1 cellular context compared by ENCODE assay signal in the genomic region with DNA sequence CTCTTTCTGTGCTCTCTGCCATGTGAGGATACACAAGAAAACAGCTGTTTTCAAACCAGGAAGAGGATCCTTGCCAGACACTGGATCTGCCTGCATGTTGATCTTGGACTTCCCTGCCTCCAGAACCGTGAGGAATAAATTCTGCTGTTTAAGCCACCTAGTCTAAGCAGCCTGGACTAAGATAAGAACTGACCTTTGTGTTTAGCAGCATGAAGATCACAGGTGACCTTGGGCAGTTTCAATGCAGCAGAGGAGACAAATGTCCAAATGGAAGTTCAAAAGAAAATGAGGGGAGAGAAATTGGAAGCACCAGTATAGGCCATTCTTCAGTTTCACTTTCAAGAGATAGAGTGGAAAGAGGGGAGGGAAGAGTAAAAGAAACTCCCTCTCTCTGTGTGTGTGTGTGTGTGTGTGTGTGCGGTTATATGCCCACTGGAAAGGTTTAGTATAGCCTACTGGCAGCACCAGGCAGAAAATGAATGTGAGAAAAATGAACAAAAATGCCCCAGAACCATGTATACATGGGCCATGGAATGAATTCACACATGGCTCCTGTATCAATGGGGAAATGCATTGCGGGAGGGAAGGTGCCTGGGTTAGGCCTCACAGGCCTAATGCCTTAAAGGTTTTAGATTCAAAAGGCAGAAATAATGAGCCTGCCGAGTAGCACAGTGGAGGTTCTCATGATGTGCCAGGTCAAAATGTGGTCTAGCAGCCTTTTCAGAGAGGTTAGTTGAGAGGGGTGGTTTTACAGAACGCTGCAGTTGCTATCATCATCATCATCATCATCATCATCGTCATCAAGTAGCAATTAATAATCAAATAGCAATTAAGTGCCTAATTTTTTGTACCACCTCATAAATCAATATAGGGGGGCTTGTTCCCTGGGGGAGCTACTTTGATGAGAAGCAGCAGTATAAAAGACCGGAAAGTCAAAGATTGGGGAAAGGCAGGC.
A peak's percentile ranks its signal among the peaks of the same experiment; 100 is the strongest.
TF ChIP-seq lines count a peak whose summit lies in the region.

No MANE protein-coding gene starts in this region.

TF ChIP-seq in HepG2, 621 proteins besides CTCF, POLR2A, EP300 and RAD21 (continues in another document):
- TF ChIP-seq, protein P1, sequence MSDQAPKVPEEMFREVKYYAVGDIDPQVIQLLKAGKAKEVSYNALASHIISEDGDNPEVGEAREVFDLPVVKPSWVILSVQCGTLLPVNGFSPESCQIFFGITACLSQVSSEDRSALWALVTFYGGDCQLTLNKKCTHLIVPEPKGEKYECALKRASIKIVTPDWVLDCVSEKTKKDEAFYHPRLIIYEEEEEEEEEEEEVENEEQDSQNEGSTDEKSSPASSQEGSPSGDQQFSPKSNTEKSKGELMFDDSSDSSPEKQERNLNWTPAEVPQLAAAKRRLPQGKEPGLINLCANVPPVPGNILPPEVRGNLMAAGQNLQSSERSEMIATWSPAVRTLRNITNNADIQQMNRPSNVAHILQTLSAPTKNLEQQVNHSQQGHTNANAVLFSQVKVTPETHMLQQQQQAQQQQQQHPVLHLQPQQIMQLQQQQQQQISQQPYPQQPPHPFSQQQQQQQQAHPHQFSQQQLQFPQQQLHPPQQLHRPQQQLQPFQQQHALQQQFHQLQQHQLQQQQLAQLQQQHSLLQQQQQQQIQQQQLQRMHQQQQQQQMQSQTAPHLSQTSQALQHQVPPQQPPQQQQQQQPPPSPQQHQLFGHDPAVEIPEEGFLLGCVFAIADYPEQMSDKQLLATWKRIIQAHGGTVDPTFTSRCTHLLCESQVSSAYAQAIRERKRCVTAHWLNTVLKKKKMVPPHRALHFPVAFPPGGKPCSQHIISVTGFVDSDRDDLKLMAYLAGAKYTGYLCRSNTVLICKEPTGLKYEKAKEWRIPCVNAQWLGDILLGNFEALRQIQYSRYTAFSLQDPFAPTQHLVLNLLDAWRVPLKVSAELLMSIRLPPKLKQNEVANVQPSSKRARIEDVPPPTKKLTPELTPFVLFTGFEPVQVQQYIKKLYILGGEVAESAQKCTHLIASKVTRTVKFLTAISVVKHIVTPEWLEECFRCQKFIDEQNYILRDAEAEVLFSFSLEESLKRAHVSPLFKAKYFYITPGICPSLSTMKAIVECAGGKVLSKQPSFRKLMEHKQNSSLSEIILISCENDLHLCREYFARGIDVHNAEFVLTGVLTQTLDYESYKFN (CRISPR knock-in tag; conservative IDR thresholded peaks at IDR 0.05), result peak; percentile 49; the same call in 1 of the 2 replicates
- TF ChIP-seq ZNF713 (CRISPR knock-in tag; IDR thresholded peaks at IDR 0.05) (no peak), ZNF564 (CRISPR knock-in tag; IDR thresholded peaks at IDR 0.05) (peak; percentile 100), MIER2 (CRISPR knock-in tag; IDR thresholded peaks at IDR 0.05) (0 out of 2 replicates have a peak, but pooled peaks have one; percentile 33), ZEB1 (IDR thresholded peaks at IDR 0.05; ENCODE audit: insufficient replicate concordance, low read depth) (no peak), TEAD2 (CRISPR knock-in tag; IDR thresholded peaks at IDR 0.05) (no peak), TEAD3 (CRISPR knock-in tag; optimal IDR thresholded peaks at IDR 0.05; ENCODE audit: borderline replicate concordance) (peak; percentile 7), ZNF33B (CRISPR knock-in tag; IDR thresholded peaks at IDR 0.05) (no peak), SOX6 (IDR thresholded peaks at IDR 0.05) (no peak), SOX6 (CRISPR knock-in tag; IDR thresholded peaks at IDR 0.05) (0 out of 2 replicates have a peak, but pooled peaks have one; percentile 22), ZNF614 (CRISPR knock-in tag; IDR thresholded peaks at IDR 0.05; ENCODE audit: borderline replicate concordance) (0 out of 2 replicates have a peak, but pooled peaks have one; percentile 44), ZNF234 (CRISPR knock-in tag; conservative IDR thresholded peaks at IDR 0.05) (no peak), ZMYM4 (CRISPR knock-in tag; IDR thresholded peaks at IDR 0.05) (peak; percentile 83), ZFY (CRISPR knock-in tag; IDR thresholded peaks at IDR 0.05) (peak; percentile 35; the same call in 1 of the 2 replicates), ZBTB1 (CRISPR knock-in tag; IDR thresholded peaks at IDR 0.05; ENCODE audit: borderline replicate concordance) (no peak), ZNF891 (CRISPR knock-in tag; IDR thresholded peaks at IDR 0.05) (no peak), ELF4 (CRISPR knock-in tag; IDR thresholded peaks at IDR 0.05; ENCODE audit: borderline replicate concordance) (0 out of 2 replicates have a peak, but pooled peaks have one; percentile 38), NFIC (IDR thresholded peaks at IDR 0.05; ENCODE audit: low read length) (0 out of 2 replicates have a peak, but pooled peaks have one; percentile 47), ZSCAN25 (CRISPR knock-in tag; IDR thresholded peaks at IDR 0.05) (0 out of 2 replicates have a peak, but pooled peaks have one; percentile 40), KLF13 (CRISPR knock-in tag; IDR thresholded peaks at IDR 0.05) (no peak), KLF6 (CRISPR knock-in tag; IDR thresholded peaks at IDR 0.05) (0 out of 2 replicates have a peak, but pooled peaks have one; percentile 6), ZNF33A (CRISPR knock-in tag; IDR thresholded peaks at IDR 0.05; ENCODE audit: borderline replicate concordance) (no peak), ZNF10 (CRISPR knock-in tag; IDR thresholded peaks at IDR 0.05; ENCODE audit: borderline replicate concordance, low read depth) (no peak), YEATS2 (CRISPR knock-in tag; IDR thresholded peaks at IDR 0.05; ENCODE audit: borderline replicate concordance) (peak; percentile 16; the same call in 1 of the 2 replicates), ZBTB38 (CRISPR knock-in tag; IDR thresholded peaks at IDR 0.05) (no peak), ZFP82 (CRISPR knock-in tag; IDR thresholded peaks at IDR 0.05; ENCODE audit: borderline replicate concordance) (no peak), SPEN (CRISPR knock-in tag; IDR thresholded peaks at IDR 0.05; ENCODE audit: low read depth) (peak; percentile 39; the same call in 1 of the 2 replicates)
- TF ChIP-seq, protein P2, sequence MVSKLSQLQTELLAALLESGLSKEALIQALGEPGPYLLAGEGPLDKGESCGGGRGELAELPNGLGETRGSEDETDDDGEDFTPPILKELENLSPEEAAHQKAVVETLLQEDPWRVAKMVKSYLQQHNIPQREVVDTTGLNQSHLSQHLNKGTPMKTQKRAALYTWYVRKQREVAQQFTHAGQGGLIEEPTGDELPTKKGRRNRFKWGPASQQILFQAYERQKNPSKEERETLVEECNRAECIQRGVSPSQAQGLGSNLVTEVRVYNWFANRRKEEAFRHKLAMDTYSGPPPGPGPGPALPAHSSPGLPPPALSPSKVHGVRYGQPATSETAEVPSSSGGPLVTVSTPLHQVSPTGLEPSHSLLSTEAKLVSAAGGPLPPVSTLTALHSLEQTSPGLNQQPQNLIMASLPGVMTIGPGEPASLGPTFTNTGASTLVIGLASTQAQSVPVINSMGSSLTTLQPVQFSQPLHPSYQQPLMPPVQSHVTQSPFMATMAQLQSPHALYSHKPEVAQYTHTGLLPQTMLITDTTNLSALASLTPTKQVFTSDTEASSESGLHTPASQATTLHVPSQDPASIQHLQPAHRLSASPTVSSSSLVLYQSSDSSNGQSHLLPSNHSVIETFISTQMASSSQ (IDR thresholded peaks at IDR 0.05; ENCODE audit: low read depth), result no peak
- TF ChIP-seq, protein P2 (CRISPR knock-in tag; IDR thresholded peaks at IDR 0.05; ENCODE audit: borderline replicate concordance), result no peak
- TF ChIP-seq, protein P3, sequence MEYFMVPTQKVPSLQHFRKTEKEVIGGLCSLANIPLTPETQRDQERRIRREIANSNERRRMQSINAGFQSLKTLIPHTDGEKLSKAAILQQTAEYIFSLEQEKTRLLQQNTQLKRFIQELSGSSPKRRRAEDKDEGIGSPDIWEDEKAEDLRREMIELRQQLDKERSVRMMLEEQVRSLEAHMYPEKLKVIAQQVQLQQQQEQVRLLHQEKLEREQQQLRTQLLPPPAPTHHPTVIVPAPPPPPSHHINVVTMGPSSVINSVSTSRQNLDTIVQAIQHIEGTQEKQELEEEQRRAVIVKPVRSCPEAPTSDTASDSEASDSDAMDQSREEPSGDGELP (IDR thresholded peaks at IDR 0.05; ENCODE audit: borderline replicate concordance, low read depth), result no peak
- TF ChIP-seq, protein P4, sequence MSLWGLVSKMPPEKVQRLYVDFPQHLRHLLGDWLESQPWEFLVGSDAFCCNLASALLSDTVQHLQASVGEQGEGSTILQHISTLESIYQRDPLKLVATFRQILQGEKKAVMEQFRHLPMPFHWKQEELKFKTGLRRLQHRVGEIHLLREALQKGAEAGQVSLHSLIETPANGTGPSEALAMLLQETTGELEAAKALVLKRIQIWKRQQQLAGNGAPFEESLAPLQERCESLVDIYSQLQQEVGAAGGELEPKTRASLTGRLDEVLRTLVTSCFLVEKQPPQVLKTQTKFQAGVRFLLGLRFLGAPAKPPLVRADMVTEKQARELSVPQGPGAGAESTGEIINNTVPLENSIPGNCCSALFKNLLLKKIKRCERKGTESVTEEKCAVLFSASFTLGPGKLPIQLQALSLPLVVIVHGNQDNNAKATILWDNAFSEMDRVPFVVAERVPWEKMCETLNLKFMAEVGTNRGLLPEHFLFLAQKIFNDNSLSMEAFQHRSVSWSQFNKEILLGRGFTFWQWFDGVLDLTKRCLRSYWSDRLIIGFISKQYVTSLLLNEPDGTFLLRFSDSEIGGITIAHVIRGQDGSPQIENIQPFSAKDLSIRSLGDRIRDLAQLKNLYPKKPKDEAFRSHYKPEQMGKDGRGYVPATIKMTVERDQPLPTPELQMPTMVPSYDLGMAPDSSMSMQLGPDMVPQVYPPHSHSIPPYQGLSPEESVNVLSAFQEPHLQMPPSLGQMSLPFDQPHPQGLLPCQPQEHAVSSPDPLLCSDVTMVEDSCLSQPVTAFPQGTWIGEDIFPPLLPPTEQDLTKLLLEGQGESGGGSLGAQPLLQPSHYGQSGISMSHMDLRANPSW (CRISPR knock-in tag; IDR thresholded peaks at IDR 0.05; ENCODE audit: borderline replicate concordance), result 0 out of 2 replicates have a peak, but pooled peaks have one; percentile 1
- TF ChIP-seq, protein P5, sequence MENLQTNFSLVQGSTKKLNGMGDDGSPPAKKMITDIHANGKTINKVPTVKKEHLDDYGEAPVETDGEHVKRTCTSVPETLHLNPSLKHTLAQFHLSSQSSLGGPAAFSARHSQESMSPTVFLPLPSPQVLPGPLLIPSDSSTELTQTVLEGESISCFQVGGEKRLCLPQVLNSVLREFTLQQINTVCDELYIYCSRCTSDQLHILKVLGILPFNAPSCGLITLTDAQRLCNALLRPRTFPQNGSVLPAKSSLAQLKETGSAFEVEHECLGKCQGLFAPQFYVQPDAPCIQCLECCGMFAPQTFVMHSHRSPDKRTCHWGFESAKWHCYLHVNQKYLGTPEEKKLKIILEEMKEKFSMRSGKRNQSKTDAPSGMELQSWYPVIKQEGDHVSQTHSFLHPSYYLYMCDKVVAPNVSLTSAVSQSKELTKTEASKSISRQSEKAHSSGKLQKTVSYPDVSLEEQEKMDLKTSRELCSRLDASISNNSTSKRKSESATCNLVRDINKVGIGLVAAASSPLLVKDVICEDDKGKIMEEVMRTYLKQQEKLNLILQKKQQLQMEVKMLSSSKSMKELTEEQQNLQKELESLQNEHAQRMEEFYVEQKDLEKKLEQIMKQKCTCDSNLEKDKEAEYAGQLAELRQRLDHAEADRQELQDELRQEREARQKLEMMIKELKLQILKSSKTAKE (CRISPR knock-in tag; IDR thresholded peaks at IDR 0.05; ENCODE audit: borderline replicate concordance), result no peak; the same call in 1 of the 2 replicates
- TF ChIP-seq, protein P6, sequence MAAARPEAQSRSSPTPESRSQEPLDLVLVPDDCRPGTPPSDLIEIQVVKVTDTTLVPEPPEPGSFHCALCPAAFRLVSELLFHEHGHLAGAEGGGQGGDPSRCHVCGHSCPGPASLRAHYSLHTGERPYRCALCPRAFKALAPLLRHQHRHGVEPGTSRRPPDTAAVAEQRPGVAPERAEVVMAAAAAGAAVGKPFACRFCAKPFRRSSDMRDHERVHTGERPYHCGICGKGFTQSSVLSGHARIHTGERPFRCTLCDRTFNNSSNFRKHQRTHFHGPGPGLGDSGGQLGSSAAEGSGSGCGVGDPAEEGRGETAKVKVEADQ (CRISPR knock-in tag; IDR thresholded peaks at IDR 0.05; ENCODE audit: borderline replicate concordance), result 0 out of 2 replicates have a peak, but pooled peaks have one; percentile 57
- TF ChIP-seq, protein P7, sequence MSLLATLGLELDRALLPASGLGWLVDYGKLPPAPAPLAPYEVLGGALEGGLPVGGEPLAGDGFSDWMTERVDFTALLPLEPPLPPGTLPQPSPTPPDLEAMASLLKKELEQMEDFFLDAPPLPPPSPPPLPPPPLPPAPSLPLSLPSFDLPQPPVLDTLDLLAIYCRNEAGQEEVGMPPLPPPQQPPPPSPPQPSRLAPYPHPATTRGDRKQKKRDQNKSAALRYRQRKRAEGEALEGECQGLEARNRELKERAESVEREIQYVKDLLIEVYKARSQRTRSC (CRISPR knock-in tag; IDR thresholded peaks at IDR 0.05; ENCODE audit: low read depth), result no peak
- TF ChIP-seq, protein P8, sequence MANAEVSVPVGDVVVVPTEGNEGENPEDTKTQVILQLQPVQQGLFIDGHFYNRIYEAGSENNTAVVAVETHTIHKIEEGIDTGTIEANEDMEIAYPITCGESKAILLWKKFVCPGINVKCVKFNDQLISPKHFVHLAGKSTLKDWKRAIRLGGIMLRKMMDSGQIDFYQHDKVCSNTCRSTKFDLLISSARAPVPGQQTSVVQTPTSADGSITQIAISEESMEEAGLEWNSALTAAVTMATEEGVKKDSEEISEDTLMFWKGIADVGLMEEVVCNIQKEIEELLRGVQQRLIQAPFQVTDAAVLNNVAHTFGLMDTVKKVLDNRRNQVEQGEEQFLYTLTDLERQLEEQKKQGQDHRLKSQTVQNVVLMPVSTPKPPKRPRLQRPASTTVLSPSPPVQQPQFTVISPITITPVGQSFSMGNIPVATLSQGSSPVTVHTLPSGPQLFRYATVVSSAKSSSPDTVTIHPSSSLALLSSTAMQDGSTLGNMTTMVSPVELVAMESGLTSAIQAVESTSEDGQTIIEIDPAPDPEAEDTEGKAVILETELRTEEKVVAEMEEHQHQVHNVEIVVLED (CRISPR knock-in tag; IDR thresholded peaks at IDR 0.05; ENCODE audit: borderline replicate concordance), result peak; percentile 48; the same call in 1 of the 2 replicates
